Comparison of ENCODE assay signal across 10 cellular contexts in the genomic region with DNA sequence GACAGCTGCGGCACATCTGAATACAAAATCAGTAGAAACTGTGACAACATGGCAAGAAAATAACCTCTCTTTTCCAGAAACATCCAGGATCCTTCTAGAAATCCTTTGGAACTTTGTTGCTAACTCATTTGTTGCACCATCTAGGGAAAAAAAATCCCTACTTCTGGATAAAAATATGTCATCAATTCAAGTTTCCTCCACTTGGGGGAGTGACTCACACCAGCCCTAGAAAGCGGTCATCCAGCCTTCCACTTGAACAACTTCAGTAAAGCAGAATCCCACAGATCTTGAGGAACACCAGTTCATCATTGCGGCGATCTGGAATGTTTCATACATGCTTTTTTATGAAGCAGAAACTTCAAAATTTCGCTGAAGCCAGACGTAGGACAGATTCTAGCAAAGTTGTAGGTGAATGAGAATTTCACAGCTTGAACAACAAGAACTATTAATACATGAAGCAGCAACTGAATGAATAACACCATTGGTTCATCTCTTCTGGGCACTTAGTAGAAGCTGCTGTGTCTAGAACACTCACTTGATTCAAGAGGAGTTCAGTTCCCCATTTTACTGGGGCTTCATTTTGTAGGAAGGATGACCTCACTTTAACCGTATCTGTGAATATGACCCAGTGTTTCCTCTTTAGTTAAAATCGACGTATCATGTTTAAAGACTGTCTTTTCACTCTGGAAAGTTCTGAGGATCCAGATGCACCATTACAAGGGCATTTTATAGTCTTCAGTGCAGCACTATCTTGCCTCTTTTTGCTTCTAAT. TPM values are rescaled to one million over a fixed set of nuclear protein-coding genes. Genes with fewer than 3 reads are reported as not detected.
DNase-seq lines count a peak whose midpoint lies in the region; ATAC-seq and TF ChIP-seq lines count a peak whose summit lies in the region.
"Had no signal": no experiment of that assay in that cellular context is flagged by ENCODE, and none has a peak within 500 bp of the region (broad histone marks: within the 10 kb centered on the region; RNA-seq: fewer than 3 reads in every experiment).

No MANE protein-coding gene starts in this region.

- H3K36me3 Mint-ChIP-seq in activated naive CD4-positive, alpha-beta T cell treated with anti-CD3 and anti-CD28 coated beads, Interleukin-2, amount 50 U/mL, for 72 hours: no peaks in the 10 kb centered on the region

- peaks cover 4 to 8% of the 10 kb centered on the region in 2 donors for H3K9me3 Mint-ChIP-seq in activated naive CD4-positive, alpha-beta T cell treated with anti-CD3 and anti-CD28 coated beads, Interleukin-2, amount 50 U/mL, for 72 hours

- H3K4me3 ChIP-seq in AG04449 (ENCODE audit: low read depth, low read length): no peak overlapping the region
- H3K4me3 ChIP-seq: SJCRH30 had no signal

- peak; percentile 43 for ATAC-seq in GM18867 (IDR thresholded peaks at IDR 0.05; ENCODE audit: unreplicated experiment)
- ATAC-seq in activated naive CD4-positive, alpha-beta T cell treated with anti-CD3 and anti-CD28 coated beads, Interleukin-2, amount 50 U/mL, for 72 hours: no peak
- ATAC-seq in GM21367 (IDR thresholded peaks at IDR 0.05; ENCODE audit: unreplicated experiment): no peak

- POLR2A ChIA-PET in AG04449 (lab: Yijun Ruan, JAX): no interaction called here

- H3K27ac Mint-ChIP-seq in activated naive CD4-positive, alpha-beta T cell treated with anti-CD3 and anti-CD28 coated beads, Interleukin-2, amount 50 U/mL, for 72 hours: no peak overlapping the region

- DNase-seq in AG04449 (ENCODE audit: low read depth, low spot score): no peak
- peak; percentile 13 for DNase-seq in RKO (ENCODE audit: low spot score)
- DNase-seq in iPS DF 4.7 (ENCODE audit: extremely low read depth, low spot score): peak; percentile 38
- DNase-seq in NCI-H2081 treated with DMSO at 0.1 percent for 48 hours (lab: John Stamatoyannopoulos, UW): no peak
- no peak for DNase-seq in activated naive CD4-positive, alpha-beta T cell treated with anti-CD3 and anti-CD28 coated beads, Interleukin-2, amount 50 U/mL, for 72 hours (ENCODE audit: low spot score in 2 of 2)
- no peak for DNase-seq in nucleus accumbens (lab: John Stamatoyannopoulos, UW)
- DNase-seq: activated gamma-delta T cell treated with Interleukin-2 at 50 U/mL for 16 hours had no signal

- CTCF ChIA-PET in AG04449 (lab: Yijun Ruan, JAX): interaction anchor here (2.3 to 3.8 kb wide), 3 partner anchors 14 to 242 kb away, joined by 13 to 23 read pairs (median 18); no protein-coding TSS in a partner anchor

- TF ChIP-seq CTCF in AG04449 (IDR thresholded peaks at IDR 0.05; ENCODE audit: insufficient read depth, low read length, missing control alignments): peak; percentile 21

RNA-seq across cellular contexts. Expression of gene LRRTM1, which starts 48.0 kb away (rescaled TPM):
- total RNA-seq in activated naive CD4-positive, alpha-beta T cell treated with anti-CD3 and anti-CD28 coated beads, Interleukin-2, amount 50 U/mL, for 72 hours: not detected
- total RNA-seq: SJCRH30 had no signal

Comparison
In these comparisons a context has a peak if more than half of its experiments do, and no peak if none do; other contexts are left out.
1. DNase-seq: peak in RKO (single experiment) and iPS DF 4.7 (single experiment); none in AG04449 (single experiment), NCI-H2081 treated with DMSO at 0.1 percent for 48 hours (single experiment), activated naive CD4-positive, alpha-beta T cell treated with anti-CD3 and anti-CD28 coated beads, Interleukin-2, amount 50 U/mL, for 72 hours (0 of 2) and nucleus accumbens (0 of 56).